Comparison of ENCODE assay signal across 12 cellular contexts in genomic region chr12:68455676-68456345, GRCh38.
DNase-seq lines count a peak whose midpoint lies in the region; ATAC-seq and TF ChIP-seq lines count a peak whose summit lies in the region.
"Had no signal": no experiment of that assay in that cellular context is flagged by ENCODE, and none has a peak within 500 bp of the region (broad histone marks: within the 10 kb centered on the region; RNA-seq: fewer than 3 reads in every experiment).

No MANE protein-coding gene starts in this region.

- TF ChIP-seq CTCF in HCT116 (IDR thresholded peaks at IDR 0.05 in 2 of 3, conservative IDR thresholded peaks at IDR 0.05 in 1 of 3; ENCODE audit: borderline replicate concordance in 1 of 3, insufficient read depth in 1 of 3, low read depth in 2 of 3, low read length in 2 of 3) (no peak), Caco-2 (IDR thresholded peaks at IDR 0.05; ENCODE audit: insufficient read depth in 1 of 2, low read depth in 1 of 2, low read length in 1 of 2, severe bottlenecking in 1 of 2, unreplicated experiment in 1 of 2) (no peak)

- peak overlapping the region in 7 of 8 donors; percentile 15 to 77 (median 51) for H3K4me3 Mint-ChIP-seq in naive B cell
- H3K4me3 Mint-ChIP-seq in Caco-2 (ENCODE audit: unreplicated experiment) = no peak overlapping the region

- H2AFZ ChIP-seq in HCT116 (ENCODE audit: low read depth, low read length, poor library complexity, severe bottlenecking) = peak overlapping the region; percentile 44

- no peak for TF ChIP-seq POLR2A in HCT116 (IDR thresholded peaks at IDR 0.05; ENCODE audit: borderline replicate concordance, extremely low read depth, insufficient read depth, insufficient read length)

- intact Hi-C loops in HCT116 (cut with micrococcal nuclease) = no loop called here
- intact Hi-C loops in Caco-2 (cut with micrococcal nuclease; ENCODE audit: unreplicated experiment) = no loop called here

- H3K9me3 ChIP-seq in HCT116 (ENCODE audit: control insufficient read depth in 1 of 2, insufficient read depth in 1 of 2, low read depth in 1 of 2, low read length in 2 of 2) (no peaks in the 10 kb centered on the region), Caco-2 (no peaks in the 10 kb centered on the region)
- H3K9me3 ChIP-seq: uterus had no signal

- no peaks in the 10 kb centered on the region for H3K9me2 ChIP-seq in HCT116 (ENCODE audit: insufficient read depth)

- no peaks in the 10 kb centered on the region for H3K79me2 ChIP-seq in HCT116 (ENCODE audit: insufficient read depth, low read length)

- H3K27me3 ChIP-seq in HCT116 (ENCODE audit: insufficient read depth, low read length) = no peaks in the 10 kb centered on the region
- no peaks in the 10 kb centered on the region for H3K27me3 ChIP-seq in Caco-2 (replicated peaks; ENCODE audit: control insufficient read depth, insufficient read depth, low read length)
- H3K27me3 ChIP-seq: foreskin keratinocyte, uterus had no signal

- ATAC-seq in HCT116 (no peak), naive B cell (ENCODE audit: low read depth in 2 of 2) (no peak), HG02973 (IDR thresholded peaks at IDR 0.05; ENCODE audit: unreplicated experiment) (no peak)
- ATAC-seq: foreskin keratinocyte had no signal

- H3K9ac ChIP-seq in HCT116 (ENCODE audit: low read length) = no peak overlapping the region

- peak; percentile 38 for DNase-seq in NCI-H748 (lab: John Stamatoyannopoulos, UW; ENCODE audit: unreplicated experiment)
- DNase-seq in NCI-H748 treated with DMSO at 0.1 percent for 48 hours (lab: John Stamatoyannopoulos, UW) = no peak
- DNase-seq in HCT116 (ENCODE audit: low read depth, low spot score) = no peak
- DNase-seq in activated gamma-delta T cell treated with anti-CD3 and anti-CD28 coated beads, Interleukin-2, amount 50 U/mL, for 16 hours (ENCODE audit: low read depth) = peak; percentile 2
- no peak for DNase-seq in naive B cell
- DNase-seq in Caco-2 = no peak
- DNase-seq in pons (ENCODE audit: low spot score) = no peak
- DNase-seq: ACHN, foreskin keratinocyte, NCI-H446 treated with DMSO at 0.1 percent for 48 hours, uterus had no signal

- CTCF ChIA-PET in HCT116 (lab: Charles Lee) (no interaction called here), Caco-2 (lab: Charles Lee) (no interaction called here)

- no peaks in the 10 kb centered on the region for H3K36me3 ChIP-seq in HCT116 (ENCODE audit: control insufficient read depth in 1 of 2, insufficient read depth in 2 of 2, low read length in 2 of 2)
- H3K36me3 ChIP-seq in Caco-2 (ENCODE audit: control insufficient read depth, insufficient read depth, low read length) = no peaks in the 10 kb centered on the region
- H3K36me3 ChIP-seq: uterus had no signal

- peaks cover 36 to 59% (median 54%) of the 10 kb centered on the region in 3 donors for H3K4me1 Mint-ChIP-seq in naive B cell
- peaks cover 6% of the 10 kb centered on the region for H3K4me1 Mint-ChIP-seq in Caco-2 (ENCODE audit: low read depth, unreplicated experiment)

- BruUV-seq in HCT116 (replicated peaks; lab: Mats Ljungman, UMichigan) (no TSS peak), Caco-2 (replicated peaks; lab: Mats Ljungman, UMichigan) (no TSS peak)

- H3K36me3 Mint-ChIP-seq in naive B cell (no peaks in the 10 kb centered on the region), Caco-2 (ENCODE audit: insufficient read depth, unreplicated experiment) (no peaks in the 10 kb centered on the region)

- RAD21 ChIA-PET in HCT116 (lab: Charles Lee; ENCODE audit: low non-redundant PET in 1 of 2, low total read pairs in 2 of 2, uncharacterized antibody in 2 of 2, unreplicated experiment in 2 of 2) = no interaction called here

- H3K27ac ChIP-seq in HCT116 (ENCODE audit: low read depth, low read length) = no peak overlapping the region
- H3K27ac ChIP-seq: foreskin keratinocyte, uterus had no signal

- H3K9me3 Mint-ChIP-seq in naive B cell (peaks cover 0 to 10% (median 2%) of the 10 kb centered on the region in 7 donors), Caco-2 (ENCODE audit: unreplicated experiment) (no peaks in the 10 kb centered on the region)

- H3K4me1 ChIP-seq in HCT116 (ENCODE audit: control insufficient read depth in 1 of 2, insufficient read depth in 2 of 2, low read length in 2 of 2) (no peaks in the 10 kb centered on the region), Caco-2 (no peaks in the 10 kb centered on the region)
- H3K4me1 ChIP-seq: foreskin keratinocyte had no signal

- H3K27ac Mint-ChIP-seq in naive B cell = peak overlapping the region; percentile 1 to 96 (median 70)
- H3K27ac Mint-ChIP-seq in Caco-2 (ENCODE audit: unreplicated experiment) = no peak overlapping the region

- H3K4me2 ChIP-seq in HCT116 (ENCODE audit: low read length) = no peak overlapping the region

- TF ChIP-seq RAD21 in HCT116 (IDR thresholded peaks at IDR 0.05; ENCODE audit: low read depth) = no peak

- no peaks in the 10 kb centered on the region for H3K27me3 Mint-ChIP-seq in naive B cell
- no peaks in the 10 kb centered on the region for H3K27me3 Mint-ChIP-seq in Caco-2 (ENCODE audit: insufficient read depth, unreplicated experiment)

- POLR2A ChIA-PET in HCT116 (lab: Charles Lee) (no interaction called here), Caco-2 (lab: Charles Lee) (no interaction called here)

- H3K4me3 ChIP-seq in HCT116 (replicated peaks in 1 of 2; ENCODE audit: low read depth in 1 of 2, low read length in 2 of 2) (no peak overlapping the region), Caco-2 (ENCODE audit: low read depth, low read length) (no peak overlapping the region)
- H3K4me3 ChIP-seq: uterus had no signal

- H4K20me1 ChIP-seq in HCT116 (ENCODE audit: insufficient read depth) = no peaks in the 10 kb centered on the region

TF ChIP-seq in HCT116, 20 proteins besides CTCF, POLR2A, EP300 and RAD21:
- no peak for TF ChIP-seq ZBTB33 (IDR thresholded peaks at IDR 0.05; ENCODE audit: extremely low read depth, insufficient replicate concordance, low read length)
- TF ChIP-seq REST (IDR thresholded peaks at IDR 0.05; ENCODE audit: low read depth) = no peak
- no peak for TF ChIP-seq EZH2 (IDR thresholded peaks at IDR 0.05)
- no peak for TF ChIP-seq TCF7L2 (IDR thresholded peaks at IDR 0.05; ENCODE audit: borderline replicate concordance, extremely low read depth, insufficient read depth, insufficient read length)
- no peak for TF ChIP-seq CEBPB (IDR thresholded peaks at IDR 0.05; ENCODE audit: low read depth)
- no peak for TF ChIP-seq ZFX (IDR thresholded peaks at IDR 0.05)
- TF ChIP-seq SRF (IDR thresholded peaks at IDR 0.05; ENCODE audit: low read depth) = no peak
- no peak for TF ChIP-seq CBX3 (IDR thresholded peaks at IDR 0.05; ENCODE audit: low read depth)
- TF ChIP-seq POLR2AphosphoS5 (IDR thresholded peaks at IDR 0.05; ENCODE audit: low read depth, low read length) = no peak
- no peak for TF ChIP-seq EZH2phosphoT487 (IDR thresholded peaks at IDR 0.05; ENCODE audit: borderline replicate concordance)

Comparison
In these comparisons a context has a peak if more than half of its experiments do, and no peak if none do; other contexts are left out.
1. DNase-seq: peak in NCI-H748 (single experiment) and activated gamma-delta T cell treated with anti-CD3 and anti-CD28 coated beads, Interleukin-2, amount 50 U/mL, for 16 hours (single experiment); none in NCI-H748 treated with DMSO at 0.1 percent for 48 hours (single experiment), HCT116 (single experiment), naive B cell (single experiment), Caco-2 (0 of 2) and pons (single experiment).